15 cellular contexts compared by ENCODE assay signal in genomic region chr19:30063184-30064020, GRCh38.
DNase-seq lines count a peak whose midpoint lies in the region; ATAC-seq, FAIRE-seq and TF ChIP-seq lines count a peak whose summit lies in the region.
"Had no signal": no experiment of that assay in that cellular context is flagged by ENCODE, and none has a peak within 500 bp of the region (broad histone marks: within the 10 kb centered on the region; RNA-seq: fewer than 3 reads in every experiment).

No MANE protein-coding gene starts in this region.

- no peak for ATAC-seq in left cardiac atrium
- no peak for ATAC-seq in HG03039 (IDR thresholded peaks at IDR 0.05; ENCODE audit: unreplicated experiment)

- CTCF ChIA-PET in HEK293 (lab: Yijun Ruan, JAX) (interaction anchor here (0.6 kb wide), 1 partner anchor 1643 kb away, joined by 3 read pairs; no protein-coding TSS in a partner anchor), H1 (lab: Charles Lee; ENCODE audit: partially characterized antibody) (no interaction called here)

- no peak overlapping the region for H3K56ac ChIP-seq in H1 (replicated peaks; ENCODE audit: insufficient read length, low read depth, low read length)

- no peak for TF ChIP-seq POLR2A in H1 (IDR thresholded peaks at IDR 0.05; ENCODE audit: control extremely low read depth in 1 of 2, low read depth in 2 of 2, low read length in 2 of 2)
- no peak for TF ChIP-seq POLR2A in spleen (IDR thresholded peaks at IDR 0.05)

- H3K9me3 ChIP-seq in right atrium auricular region (no peaks in the 10 kb centered on the region), HEK293 (ENCODE audit: control insufficient read depth, insufficient read depth, low read depth, low read length) (no peaks in the 10 kb centered on the region), H1 (ENCODE audit: insufficient read depth in 2 of 2, low read depth in 1 of 2, low read length in 1 of 2) (no peaks in the 10 kb centered on the region), spleen (no peaks in the 10 kb centered on the region)
- H3K9me3 ChIP-seq: Caco-2 had no signal

- 81% methylated on average over 13 of the region's 15 CpGs; no CpG with 5 or more reads in 1 of the 2 experiments for WGBS in H1 (ENCODE audit: extremely low coverage in 1 of 2, insufficient coverage in 1 of 2, insufficient read length in 1 of 2, insufficient replicate concordance in 2 of 2, low coverage in 1 of 2, low lambda C conversion rate in 2 of 2, missing lambda C conversion rate in 1 of 2), 2 experiments
- 73 to 92% (median 83%) methylated on average over 10 to 15 of the region's 15 CpGs for WGBS in spleen, 5 donors

- H3K4me3 ChIP-seq in right atrium auricular region (no peak overlapping the region), HEK293 (ENCODE audit: low read depth, low read length) (no peak overlapping the region), H1 (ENCODE audit: extremely low read depth in 1 of 4, insufficient read depth in 2 of 4, low read depth in 3 of 4, low read length in 4 of 4) (no peak overlapping the region), spleen (no peak overlapping the region)

- no peak overlapping the region for H3K14ac ChIP-seq in H1 (ENCODE audit: insufficient read length)

- no peak overlapping the region for H4K91ac ChIP-seq in H1 (replicated peaks; ENCODE audit: insufficient read length, low read length)

- H3K4me1 ChIP-seq in right atrium auricular region (no peaks in the 10 kb centered on the region), HEK293 (ENCODE audit: control insufficient read depth, insufficient read depth, low read length) (peaks cover 11% of the 10 kb centered on the region), H1 (replicated peaks in 1 of 4; ENCODE audit: control insufficient read depth in 3 of 4, insufficient read depth in 4 of 4, low read length in 3 of 4) (no peaks in the 10 kb centered on the region), spleen (no peaks in the 10 kb centered on the region)
- H3K4me1 ChIP-seq: Caco-2 had no signal

- no peak overlapping the region for H3K4me2 ChIP-seq in H1 (ENCODE audit: insufficient read depth in 1 of 2, low read depth in 2 of 2, low read length in 2 of 2)
- H3K4me2 ChIP-seq: KMS-11 had no signal

- no peak overlapping the region for H2BK15ac ChIP-seq in H1 (ENCODE audit: low read length)

- no peak for TF ChIP-seq EP300 in H1 (IDR thresholded peaks at IDR 0.05; ENCODE audit: borderline replicate concordance in 1 of 2, low read depth in 2 of 2, low read length in 2 of 2)

- no peak overlapping the region for H4K8ac ChIP-seq in H1 (ENCODE audit: extremely low read depth, insufficient read depth, low read length)

- TF ChIP-seq CTCF in right atrium auricular region (IDR thresholded peaks at IDR 0.05), result no peak
- TF ChIP-seq CTCF in HEK293 (tag by site-specific recombination; IDR thresholded peaks at IDR 0.05), result no peak
- no peak for TF ChIP-seq CTCF in H1 (IDR thresholded peaks at IDR 0.05; ENCODE audit: control extremely low read depth in 1 of 3, insufficient read depth in 1 of 3, low read depth in 1 of 3, low read length in 3 of 3)
- TF ChIP-seq CTCF in spleen (IDR thresholded peaks at IDR 0.05 in 8 of 11, conservative IDR thresholded peaks at IDR 0.05 in 3 of 11), result no peak

- no peak overlapping the region for H2BK20ac ChIP-seq in H1 (ENCODE audit: low read length)

- H2AFZ ChIP-seq in H1 (ENCODE audit: low read length), result no peak overlapping the region

- H3K27me3 ChIP-seq in right atrium auricular region (no peaks in the 10 kb centered on the region), H1 (replicated peaks in 1 of 4; ENCODE audit: control insufficient read depth in 3 of 4, extremely low read depth in 1 of 4, insufficient read depth in 3 of 4, low read length in 3 of 4) (no peaks in the 10 kb centered on the region), spleen (replicated peaks in 1 of 7) (peaks cover 0 to 37% (median 0%) of the 10 kb centered on the region in 7 donors)

- peaks cover 0 to 2% of the 10 kb centered on the region in 2 experiments for H4K20me1 ChIP-seq in H1 (replicated peaks in 1 of 2; ENCODE audit: control insufficient read depth in 1 of 2, insufficient read depth in 2 of 2, low read length in 2 of 2)

- H4K5ac ChIP-seq in H1 (ENCODE audit: insufficient read length, low read depth, low read length), result no peak overlapping the region

- no peak overlapping the region for H3K23ac ChIP-seq in H1 (ENCODE audit: insufficient read length)

- 0 out of 2 replicates have a peak overlapping the region, but pooled peaks have one; percentile 27 for H2BK12ac ChIP-seq in H1 (ENCODE audit: low read depth, low read length)

- H2BK120ac ChIP-seq in H1 (replicated peaks; ENCODE audit: low read depth, low read length), result no peak overlapping the region

- H3K23me2 ChIP-seq in H1 (ENCODE audit: low read depth, low read length), result peaks cover 10% of the 10 kb centered on the region; the same call in 1 of the 2 replicates

- H3K36me3 ChIP-seq in right atrium auricular region, result no peaks in the 10 kb centered on the region
- H3K36me3 ChIP-seq in HEK293 (ENCODE audit: control insufficient read depth in 2 of 2, insufficient read depth in 1 of 2, low read length in 2 of 2), result no peaks in the 10 kb centered on the region
- no peaks in the 10 kb centered on the region for H3K36me3 ChIP-seq in H1 (ENCODE audit: control insufficient read depth in 2 of 4, insufficient read depth in 4 of 4, low read length in 3 of 4)
- no peaks in the 10 kb centered on the region for H3K36me3 ChIP-seq in spleen

- no peak overlapping the region for H2BK5ac ChIP-seq in H1 (ENCODE audit: low read depth, low read length)

- H3K27ac ChIP-seq in right atrium auricular region (no peak overlapping the region), HEK293 (ENCODE audit: extremely low read depth, low read depth, low read length) (0 out of 2 replicates have a peak overlapping the region, but pooled peaks have one; percentile 14), H1 (ENCODE audit: low read depth, low read length) (no peak overlapping the region), spleen (no peak overlapping the region)
- H3K27ac ChIP-seq: KMS-11 had no signal

- no peak for FAIRE-seq in H1 (lab: Jason Lieb, UNC)
- FAIRE-seq in RCC 7860 (lab: Jason Lieb, UNC), result no peak

- no peak overlapping the region for H3K4ac ChIP-seq in H1 (replicated peaks; ENCODE audit: insufficient read length, low read depth, low read length)

- no peak for TF ChIP-seq RAD21 in H1 (IDR thresholded peaks at IDR 0.05 in 1 of 2, conservative IDR thresholded peaks at IDR 0.05 in 1 of 2; ENCODE audit: low read depth in 2 of 2, low read length in 2 of 2)

- H3K18ac ChIP-seq in H1 (ENCODE audit: extremely low read depth, low read length), result no peak overlapping the region

- intact Hi-C loops in left cardiac atrium (cut with DNase I) (no loop called here), spleen (cut with DNase I; ENCODE audit: low total_unique reads) (no loop called here)

- H3K79me2 ChIP-seq in H1 (ENCODE audit: control insufficient read depth in 1 of 2, insufficient read depth in 2 of 2, low read length in 2 of 2), result no peaks in the 10 kb centered on the region

- H3K79me1 ChIP-seq in H1 (ENCODE audit: low read depth, low read length), result no peaks in the 10 kb centered on the region

- POLR2A ChIA-PET in HEK293 (lab: Yijun Ruan, JAX) (no interaction called here), H1 (lab: Charles Lee; ENCODE audit: partially characterized antibody) (no interaction called here)

- no peak overlapping the region for H3K9ac ChIP-seq in H1 (replicated peaks in 1 of 4; ENCODE audit: extremely low read depth in 1 of 4, low read depth in 3 of 4, low read length in 3 of 4)
- H3K9ac ChIP-seq: KMS-11 had no signal

- no peak overlapping the region for H2AK5ac ChIP-seq in H1 (ENCODE audit: low read depth, low read length)

- DNase-seq in right atrium auricular region (ENCODE audit: low spot score) (peak; percentile 42), left cardiac atrium (no peak), H1 (ENCODE audit: low read depth in 1 of 2, low spot score in 2 of 2) (no peak), spleen (peak; percentile 63), RCC 7860 (ENCODE audit: low spot score) (no peak), DMS 273 (lab: John Stamatoyannopoulos, UW; ENCODE audit: unreplicated experiment) (no peak)
- DNase-seq: Caco-2, NCI-H1105, NCI-H1694, NCI-H2227 treated with DMSO at 0.1 percent for 48 hours, NCI-H524 treated with DMSO at 0.1 percent for 48 hours, SIG-M5 had no signal

TF ChIP-seq in HEK293, 187 proteins besides CTCF, POLR2A, EP300 and RAD21:
- no peak for TF ChIP-seq SCRT1 (tag by site-specific recombination; IDR thresholded peaks at IDR 0.05; ENCODE audit: borderline replicate concordance)
- no peak for TF ChIP-seq ZNF549 (tag by site-specific recombination; IDR thresholded peaks at IDR 0.05)
- no peak for TF ChIP-seq IKZF3 (tag by site-specific recombination; IDR thresholded peaks at IDR 0.05)
- no peak for TF ChIP-seq ZNF473 (tag by site-specific recombination; IDR thresholded peaks at IDR 0.05)
TF ChIP-seq in HEK293: peak in this region for 0.

TF ChIP-seq in H1, 55 proteins besides CTCF, POLR2A, EP300 and RAD21 (continues in another document):
- no peak for TF ChIP-seq RFX5 (IDR thresholded peaks at IDR 0.05; ENCODE audit: borderline replicate concordance, low read depth, low read length)

Comparison
In these comparisons a context has a peak if more than half of its experiments do, and no peak if none do; other contexts are left out.
1. DNase-seq: peak in right atrium auricular region (single experiment) and spleen (single experiment); none in left cardiac atrium (single experiment), H1 (0 of 2), RCC 7860 (single experiment) and DMS 273 (single experiment).